In the genomic region with DNA sequence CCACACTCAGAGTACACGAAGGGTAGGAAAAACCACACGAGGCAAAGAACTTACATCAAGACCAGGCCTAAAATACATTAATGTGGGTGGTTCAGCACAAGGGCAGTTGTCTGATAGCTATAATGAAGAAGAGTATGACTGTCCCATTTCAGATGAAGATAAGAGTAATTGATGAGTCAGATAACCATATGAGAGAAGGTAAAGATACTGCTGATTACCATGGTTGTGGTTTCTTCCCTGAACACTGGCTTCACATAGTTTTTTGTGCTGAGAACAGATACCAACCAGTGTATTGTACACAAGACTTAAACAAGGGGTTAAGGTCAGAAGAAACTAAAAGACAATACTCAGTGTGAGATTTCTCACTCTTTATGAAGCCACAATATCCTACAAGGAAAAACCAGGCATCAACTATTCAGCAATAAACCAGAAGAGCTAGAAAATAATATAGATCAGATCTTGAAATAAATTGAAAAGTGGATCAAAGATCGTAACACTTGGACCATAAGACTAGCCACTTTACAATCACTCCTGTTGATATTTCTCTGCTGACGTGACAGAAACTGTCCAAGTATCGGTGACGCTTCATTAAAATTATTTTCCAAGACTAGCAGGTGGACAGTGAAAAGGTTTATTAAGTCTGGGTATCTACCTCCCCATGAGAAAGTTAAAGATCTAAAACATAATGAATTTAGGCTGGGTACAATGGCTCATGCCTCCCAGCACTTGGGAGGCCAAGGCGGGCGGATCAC, we compare ENCODE assay signal across 18 cellular contexts. TPM values are rescaled to one million over a fixed set of nuclear protein-coding genes. Genes with fewer than 3 reads are reported as not detected.
DNase-seq lines count a peak whose midpoint lies in the region; ATAC-seq and TF ChIP-seq lines count a peak whose summit lies in the region.
"Had no signal": no experiment of that assay in that cellular context is flagged by ENCODE, and none has a peak within 500 bp of the region (broad histone marks: within the 10 kb centered on the region; RNA-seq: fewer than 3 reads in every experiment).

No MANE protein-coding gene starts in this region.

- no peaks in the 10 kb centered on the region for H3K9me3 ChIP-seq in SK-N-SH
- H3K9me3 ChIP-seq: ascending aorta, stomach had no signal

- no peak overlapping the region for H2AFZ ChIP-seq in SK-N-SH (ENCODE audit: low read depth)
- H2AFZ ChIP-seq: GM23338, PC-9 had no signal

- no peak for DNase-seq in activated naive CD4-positive, alpha-beta T cell treated with anti-CD3 and anti-CD28 coated beads, Interleukin-2, amount 50 U/mL, for 72 hours (ENCODE audit: low spot score in 2 of 2)
- no peak for DNase-seq in activated naive CD4-positive, alpha-beta T cell treated with anti-CD3 and anti-CD28 coated beads, Interleukin-2, amount 50 U/mL, for 16 hours
- no peak for DNase-seq in SK-N-SH
- peak; percentile 53 for DNase-seq in choroid plexus epithelial cell (ENCODE audit: low read depth)
- no peak for DNase-seq in stimulated activated naive CD8-positive, alpha-beta T cell treated with anti-CD3 and anti-CD28 coated beads, Interleukin-15, Interleukin-2, amounts not matched to agents 100 U/mL and 50 U/mL, for 24 hours
- DNase-seq in kidney tubule cell (ENCODE audit: low spot score) = no peak
- no peak for DNase-seq in NCI-H510A treated with DMSO at 0.1 percent for 48 hours (lab: John Stamatoyannopoulos, UW)
- no peak for DNase-seq in LoVo (ENCODE audit: low spot score)
- DNase-seq: effector CD8-positive, alpha-beta T cell; foreskin melanocyte; NCI-H1048; NCI-H345; PC-9; stimulated activated CD4-positive, alpha-beta T cell treated with anti-CD3 and anti-CD28 coated beads, Interleukin-4, amount 100 ng/mL, for 1 hour; stomach had no signal

- H3K27ac ChIP-seq in SK-N-SH (ENCODE audit: low read depth in 2 of 2, low read length in 1 of 2) = peak overlapping the region in 1 of 2 experiments; percentile 51; a peak in 2 of 4 replicates
- H3K27ac ChIP-seq: ascending aorta, HL-60, PC-9, stomach had no signal

- peaks cover 15% of the 10 kb centered on the region for H3F3A ChIP-seq in SK-N-SH (replicated peaks; ENCODE audit: insufficient read depth)

- H4K20me1 ChIP-seq in SK-N-SH (ENCODE audit: insufficient read depth) = peaks cover 98% of the 10 kb centered on the region

- 74% methylated on average over 8 of the region's 8 CpGs for whole genome bisulfite sequencing in SK-N-SH (ENCODE audit: low lambda C conversion rate)

- peak overlapping the region; percentile 25 to 43 for H3K27ac Mint-ChIP-seq in activated naive CD4-positive, alpha-beta T cell treated with anti-CD3 and anti-CD28 coated beads, Interleukin-2, amount 50 U/mL, for 72 hours
- H3K27ac Mint-ChIP-seq: GM23338 had no signal

- POLR2A ChIA-PET in SK-N-SH (lab: Yijun Ruan, JAX) = no interaction called here

- no peaks in the 10 kb centered on the region for H3K9me3 Mint-ChIP-seq in activated naive CD4-positive, alpha-beta T cell treated with anti-CD3 and anti-CD28 coated beads, Interleukin-2, amount 50 U/mL, for 72 hours
- H3K9me3 Mint-ChIP-seq: GM23338 had no signal

- H3K4me2 ChIP-seq in SK-N-SH = peak overlapping the region; percentile 10; the same call in 1 of the 2 replicates
- H3K4me2 ChIP-seq: GM23338, PC-9 had no signal

- peak in 1 of 2 experiments; percentile 45; a peak in 1 of 4 replicates for TF ChIP-seq EP300 in SK-N-SH (IDR thresholded peaks at IDR 0.05; ENCODE audit: borderline replicate concordance in 1 of 2, low read depth in 1 of 2, low read length in 1 of 2)

- H3K4me1 ChIP-seq in SK-N-SH (ENCODE audit: control insufficient read depth in 1 of 2, insufficient read depth in 2 of 2, low read depth in 1 of 2, low read length in 1 of 2) = peaks cover 0 to 14% of the 10 kb centered on the region in 2 experiments; a peak in 2 of 4 replicates

- H3K4me3 ChIP-seq in SK-N-SH (ENCODE audit: low read depth in 2 of 2, low read length in 1 of 2) (no peak overlapping the region), choroid plexus epithelial cell (ENCODE audit: low read depth, low read length) (no peak overlapping the region)
- H3K4me3 ChIP-seq: ascending aorta, GM23338, PC-9, stomach had no signal

- peaks cover 0 to 9% of the 10 kb centered on the region in 2 donors for H3K36me3 Mint-ChIP-seq in activated naive CD4-positive, alpha-beta T cell treated with anti-CD3 and anti-CD28 coated beads, Interleukin-2, amount 50 U/mL, for 72 hours

- no peak for TF ChIP-seq RAD21 in SK-N-SH (IDR thresholded peaks at IDR 0.05; ENCODE audit: low read length)

- peaks cover 99% of the 10 kb centered on the region for H3K79me2 ChIP-seq in SK-N-SH (ENCODE audit: insufficient read depth)

- no peak overlapping the region for H3K9ac ChIP-seq in SK-N-SH

- ATAC-seq in activated naive CD4-positive, alpha-beta T cell treated with anti-CD3 and anti-CD28 coated beads, Interleukin-2, amount 50 U/mL, for 72 hours = peak; percentile 84 to 93
- ATAC-seq in stimulated activated naive CD8-positive, alpha-beta T cell treated with anti-CD3 and anti-CD28 coated beads, Interleukin-15, Interleukin-2, amounts not matched to agents 100 U/mL and 50 U/mL, for 24 hours = peak; percentile 95
- ATAC-seq: GM23338 had no signal

- H3K36me3 ChIP-seq in SK-N-SH (replicated peaks in 1 of 2; ENCODE audit: control insufficient read depth in 1 of 2, insufficient read depth in 2 of 2, low read length in 1 of 2) = peaks cover 0 to 18% of the 10 kb centered on the region in 2 experiments
- H3K36me3 ChIP-seq: ascending aorta had no signal

- CTCF ChIA-PET in SK-N-SH (lab: Yijun Ruan, JAX) = interaction anchor here (1.5 kb wide), 1 partner anchor 235 kb away, joined by 7 read pairs; no protein-coding TSS in a partner anchor

- H3K9me2 ChIP-seq in SK-N-SH = no peaks in the 10 kb centered on the region

- no peak for TF ChIP-seq CTCF in SK-N-SH (IDR thresholded peaks at IDR 0.05)
- no peak for TF ChIP-seq CTCF in choroid plexus epithelial cell (conservative IDR thresholded peaks at IDR 0.05; ENCODE audit: low read depth, low read length)

- H3K27me3 ChIP-seq in SK-N-SH (ENCODE audit: insufficient read depth) = no peaks in the 10 kb centered on the region
- H3K27me3 ChIP-seq: ascending aorta, stomach had no signal

TF ChIP-seq in SK-N-SH, 30 proteins besides CTCF, POLR2A, EP300 and RAD21 (continues in another document):
- TF ChIP-seq, protein P1, sequence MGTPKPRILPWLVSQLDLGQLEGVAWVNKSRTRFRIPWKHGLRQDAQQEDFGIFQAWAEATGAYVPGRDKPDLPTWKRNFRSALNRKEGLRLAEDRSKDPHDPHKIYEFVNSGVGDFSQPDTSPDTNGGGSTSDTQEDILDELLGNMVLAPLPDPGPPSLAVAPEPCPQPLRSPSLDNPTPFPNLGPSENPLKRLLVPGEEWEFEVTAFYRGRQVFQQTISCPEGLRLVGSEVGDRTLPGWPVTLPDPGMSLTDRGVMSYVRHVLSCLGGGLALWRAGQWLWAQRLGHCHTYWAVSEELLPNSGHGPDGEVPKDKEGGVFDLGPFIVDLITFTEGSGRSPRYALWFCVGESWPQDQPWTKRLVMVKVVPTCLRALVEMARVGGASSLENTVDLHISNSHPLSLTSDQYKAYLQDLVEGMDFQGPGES (IDR thresholded peaks at IDR 0.05; ENCODE audit: low read depth, low read length) = no peak
- TF ChIP-seq MEF2A (IDR thresholded peaks at IDR 0.05; ENCODE audit: borderline replicate concordance, low read depth) (no peak), MXI1 (IDR thresholded peaks at IDR 0.05; ENCODE audit: low read depth, low read length) (no peak), TEAD4 (IDR thresholded peaks at IDR 0.05; ENCODE audit: borderline replicate concordance, insufficient read depth) (no peak), RXRA (IDR thresholded peaks at IDR 0.05; ENCODE audit: borderline replicate concordance, low read depth) (peak; percentile 65; the same call in 1 of the 2 replicates), GATA2 (CRISPR knock-in tag; IDR thresholded peaks at IDR 0.05) (peak; percentile 18; the same call in 1 of the 2 replicates), NFIC (IDR thresholded peaks at IDR 0.05; ENCODE audit: borderline replicate concordance) (no peak), POLR2AphosphoS5 (IDR thresholded peaks at IDR 0.05; ENCODE audit: low read depth, low read length) (peak; percentile 49), CHD2 (IDR thresholded peaks at IDR 0.05; ENCODE audit: low read length, partially characterized antibody) (no peak), JUND (IDR thresholded peaks at IDR 0.05) (peak; percentile 77), TCF12 (IDR thresholded peaks at IDR 0.05) (peak; percentile 85), SIN3A (IDR thresholded peaks at IDR 0.05; ENCODE audit: borderline replicate concordance, low read depth, low read length) (no peak), YY1 (IDR thresholded peaks at IDR 0.05; ENCODE audit: low read depth) (no peak), EZH2phosphoT487 (IDR thresholded peaks at IDR 0.05; ENCODE audit: borderline replicate concordance, low read depth) (no peak), SMC3 (IDR thresholded peaks at IDR 0.05; ENCODE audit: low read depth, low read length) (no peak), TAF1 (IDR thresholded peaks at IDR 0.05; ENCODE audit: borderline replicate concordance, low read depth, low read length) (no peak), FOXM1 (IDR thresholded peaks at IDR 0.05; ENCODE audit: low read depth) (no peak), RFX5 (IDR thresholded peaks at IDR 0.05; ENCODE audit: low read length) (no peak), RCOR1 (IDR thresholded peaks at IDR 0.05; ENCODE audit: low read length) (no peak)
- TF ChIP-seq, protein P2, sequence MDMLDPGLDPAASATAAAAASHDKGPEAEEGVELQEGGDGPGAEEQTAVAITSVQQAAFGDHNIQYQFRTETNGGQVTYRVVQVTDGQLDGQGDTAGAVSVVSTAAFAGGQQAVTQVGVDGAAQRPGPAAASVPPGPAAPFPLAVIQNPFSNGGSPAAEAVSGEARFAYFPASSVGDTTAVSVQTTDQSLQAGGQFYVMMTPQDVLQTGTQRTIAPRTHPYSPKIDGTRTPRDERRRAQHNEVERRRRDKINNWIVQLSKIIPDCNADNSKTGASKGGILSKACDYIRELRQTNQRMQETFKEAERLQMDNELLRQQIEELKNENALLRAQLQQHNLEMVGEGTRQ (IDR thresholded peaks at IDR 0.05; ENCODE audit: borderline replicate concordance, low read depth, low read length) = no peak
- TF ChIP-seq, protein P3, sequence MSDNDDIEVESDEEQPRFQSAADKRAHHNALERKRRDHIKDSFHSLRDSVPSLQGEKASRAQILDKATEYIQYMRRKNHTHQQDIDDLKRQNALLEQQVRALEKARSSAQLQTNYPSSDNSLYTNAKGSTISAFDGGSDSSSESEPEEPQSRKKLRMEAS (IDR thresholded peaks at IDR 0.05; ENCODE audit: low read depth) = no peak

RNA-seq across cellular contexts. Expression of a gene that starts 28.6 kb away (rescaled TPM):
- 100 to 1,000 TPM; 107 to 118 TPM for total RNA-seq in activated naive CD4-positive, alpha-beta T cell treated with anti-CD3 and anti-CD28 coated beads, Interleukin-2, amount 50 U/mL, for 72 hours
- polyA plus RNA-seq in SK-N-SH (2012; rRNA removed) = 51.0 and 66.7 TPM in 2 replicates
- 42.6 and 45.2 TPM in 2 replicates for polyA plus RNA-seq in SK-N-SH (2012; cell fraction: cytosol; rRNA removed)
- 119 and 122 TPM in 2 replicates for polyA plus RNA-seq in SK-N-SH (2012; cell fraction: nucleus; rRNA removed)
